In genomic region chr4:43709443-43709842, GRCh38 we compare ENCODE assay signal across 15 cellular contexts.
"Had no signal": no experiment of that assay in that cellular context is flagged by ENCODE, and none has a peak within 500 bp of the region (broad histone marks: within the 10 kb centered on the region; RNA-seq: fewer than 3 reads in every experiment).

No MANE protein-coding gene starts in this region.

- H3K9me3 ChIP-seq: body of pancreas had no signal

- H3K27ac ChIP-seq: body of pancreas had no signal

- H3K36me3 Mint-ChIP-seq: activated naive CD8-positive, alpha-beta T cell treated with anti-CD3 and anti-CD28 coated beads for 36 hours; stimulated activated memory B cell treated with anti-CD40 and anti-IgM and Interleukin-4, amounts not matched to agents 10 μg/mL and 1 μg/mL and 100 μg/mL, for 72 hours had no signal

- H3K27me3 Mint-ChIP-seq: activated naive CD8-positive, alpha-beta T cell treated with anti-CD3 and anti-CD28 coated beads for 36 hours; stimulated activated memory B cell treated with anti-CD40 and anti-IgM and Interleukin-4, amounts not matched to agents 10 μg/mL and 1 μg/mL and 100 μg/mL, for 72 hours had no signal

- DNase-seq: activated CD4-positive, alpha-beta T cell treated with anti-CD3 and anti-CD28 coated beads, Interleukin-2, amount 50 U/mL, for 1 hour; activated CD8-positive, alpha-beta memory T cell treated with anti-CD3 and anti-CD28 coated beads for 24 hours; activated naive CD8-positive, alpha-beta T cell treated with anti-CD3 and anti-CD28 coated beads for 36 hours; amygdala; body of pancreas; cortex of kidney; effector CD8-positive, alpha-beta T cell; foreskin melanocyte; kidney glomerular epithelial cell; left ventricle myocardium superior; mesenchymal stem cell; natural killer cell; stimulated activated CD4-positive, alpha-beta T cell treated with anti-CD3 and anti-CD28 coated beads, Interleukin-12 subunit alpha, Interleukin-12 subunit beta, amount 100 ng/mL, for 4 hours had no signal

- H3K27ac Mint-ChIP-seq: activated naive CD8-positive, alpha-beta T cell treated with anti-CD3 and anti-CD28 coated beads for 36 hours; natural killer cell; stimulated activated memory B cell treated with anti-CD40 and anti-IgM and Interleukin-4, amounts not matched to agents 10 μg/mL and 1 μg/mL and 100 μg/mL, for 72 hours had no signal

- H3K27me3 ChIP-seq: body of pancreas had no signal

- H3K4me1 ChIP-seq: body of pancreas had no signal

- H3K4me1 Mint-ChIP-seq: activated naive CD8-positive, alpha-beta T cell treated with anti-CD3 and anti-CD28 coated beads for 36 hours; natural killer cell; stimulated activated memory B cell treated with anti-CD40 and anti-IgM and Interleukin-4, amounts not matched to agents 10 μg/mL and 1 μg/mL and 100 μg/mL, for 72 hours had no signal

- ATAC-seq: activated CD4-positive, CD25-positive, alpha-beta regulatory T cell treated with anti-CD3 and anti-CD28 coated beads, Interleukin-2, amount 50 U/mL, for 24 hours; body of pancreas; left ventricle myocardium superior; natural killer cell; stimulated activated memory B cell treated with anti-CD40 and anti-IgM and Interleukin-4, amounts not matched to agents 10 μg/mL and 1 μg/mL and 100 μg/mL, for 72 hours had no signal

- H3K4me3 Mint-ChIP-seq: activated naive CD8-positive, alpha-beta T cell treated with anti-CD3 and anti-CD28 coated beads for 36 hours; natural killer cell; stimulated activated memory B cell treated with anti-CD40 and anti-IgM and Interleukin-4, amounts not matched to agents 10 μg/mL and 1 μg/mL and 100 μg/mL, for 72 hours had no signal

- H3K4me3 ChIP-seq: body of pancreas had no signal
